Comparison of ENCODE assay signal across 15 cellular contexts in genomic region chr2:188931361-188931760, GRCh38. TPM values are rescaled to one million over a fixed set of nuclear protein-coding genes. Genes with fewer than 3 reads are reported as not detected.
"Had no signal": no experiment of that assay in that cellular context is flagged by ENCODE, and none has a peak within 500 bp of the region (broad histone marks: within the 10 kb centered on the region; RNA-seq: fewer than 3 reads in every experiment).

No MANE protein-coding gene starts in this region.

- ATAC-seq: gastrocnemius medialis; heart left ventricle; natural killer cell treated with Interleukin-12 subunit alpha and Interleukin-12 subunit beta and Interleukin-15 and Interleukin-18, amount 100 ng/mL, for 72 hours; right cardiac atrium; stimulated activated naive CD8-positive, alpha-beta T cell treated with anti-CD3 and anti-CD28 coated beads, Interleukin-15, amount 100 ng/mL, for 72 hours had no signal

- DNase-seq: activated CD4-positive, alpha-beta T cell treated with anti-CD3 and anti-CD28 coated beads, Interleukin-2, amount 50 U/mL, for 48 hours; activated CD4-positive, CD25-positive, alpha-beta regulatory T cell treated with anti-CD3 and anti-CD28 coated beads, Interleukin-2, amount 50 U/mL, for 72 hours; activated naive CD4-positive, alpha-beta T cell treated with anti-CD3 and anti-CD28 coated beads, Interleukin-2, amount 10 ng/mL, durations not matched to agents 7 days and 5 days; activated T-cell treated with anti-CD3 and anti-CD28 coated beads, Interleukin-2, amount 50 U/mL, for 24 hours; gastrocnemius medialis; heart left ventricle; immature natural killer cell; nucleus accumbens; right cardiac atrium; stimulated activated naive CD8-positive, alpha-beta T cell treated with anti-CD3 and anti-CD28 coated beads, Interleukin-15, amount 100 ng/mL, for 72 hours had no signal

- H3K4me3 ChIP-seq: gastrocnemius medialis, heart left ventricle, prostate gland, smooth muscle cell had no signal

- H3K27me3 ChIP-seq: gastrocnemius medialis, heart left ventricle had no signal

- H3K36me3 ChIP-seq: gastrocnemius medialis, heart left ventricle, prostate gland had no signal

- FAIRE-seq: colon had no signal

RNA-seq across cellular contexts. Expression of gene COL3A1, which starts 42.8 kb away (rescaled TPM):
- total RNA-seq: natural killer cell treated with Interleukin-12 subunit alpha and Interleukin-12 subunit beta and Interleukin-15 and Interleukin-18, amount 100 ng/mL, for 72 hours; T-helper 1 cell treated with Interleukin-12 subunit alpha and Interleukin-12 subunit beta and Interleukin-4 antibody, amounts not matched to agents 30 ng/mL and 1 ng/mL, for 36 hours had no signal
